18 cellular contexts compared by ENCODE assay signal in genomic region chr7:128094686-128095085, GRCh38.
"Had no signal": no experiment of that assay in that cellular context is flagged by ENCODE, and none has a peak within 500 bp of the region (broad histone marks: within the 10 kb centered on the region; RNA-seq: fewer than 3 reads in every experiment).

No MANE protein-coding gene starts in this region.

- H3K27me3 Mint-ChIP-seq: dendritic cell treated with granulocyte-macrophage colony-stimulating factor and Interleukin-4, amounts not matched to agents 40 ng/mL and 50 ng/mL, for 4 days; naive thymus-derived CD4-positive, alpha-beta T cell had no signal

- H3K4me3 Mint-ChIP-seq: dendritic cell treated with granulocyte-macrophage colony-stimulating factor and Interleukin-4, amounts not matched to agents 40 ng/mL and 50 ng/mL, for 4 days; naive thymus-derived CD4-positive, alpha-beta T cell; nephron progenitor cell had no signal

- H3K27ac Mint-ChIP-seq: dendritic cell treated with granulocyte-macrophage colony-stimulating factor and Interleukin-4, amounts not matched to agents 40 ng/mL and 50 ng/mL, for 4 days; nephron progenitor cell had no signal

- H3K9me3 Mint-ChIP-seq: dendritic cell treated with granulocyte-macrophage colony-stimulating factor and Interleukin-4, amounts not matched to agents 40 ng/mL and 50 ng/mL, for 4 days; naive thymus-derived CD4-positive, alpha-beta T cell; nephron progenitor cell had no signal

- H3K4me1 Mint-ChIP-seq: nephron progenitor cell had no signal

- DNase-seq: esophagus squamous epithelium; foreskin fibroblast; hippocampal formation; left colon; naive thymus-derived CD4-positive, alpha-beta T cell; nephron progenitor cell; psoas muscle; retina; spleen; stimulated activated CD4-positive, alpha-beta T cell treated with anti-CD3 and anti-CD28 coated beads, Interleukin-15, amount 100 ng/mL, for 24 hours; stimulated activated CD4-positive, alpha-beta T cell treated with anti-CD3 and anti-CD28 coated beads, Interleukin-1b, Interleukin-23, amount 100 ng/mL, for 48 hours; stimulated activated CD4-positive, alpha-beta T cell treated with anti-CD3 and anti-CD28 coated beads, Interleukin-4, amount 100 ng/mL, for 24 hours; stimulated activated naive CD8-positive, alpha-beta T cell treated with anti-CD3 and anti-CD28 coated beads, Interleukin-15, Interleukin-2, amounts not matched to agents 100 U/mL and 50 U/mL, for 24 hours; thyroid gland; upper lobe of left lung; uterus had no signal

- ATAC-seq: left colon; naive thymus-derived CD4-positive, alpha-beta T cell; psoas muscle; sciatic nerve had no signal
